23 cellular contexts compared by ENCODE assay signal in genomic region chr9:123478967-123479602, GRCh38.
"Had no signal": no experiment of that assay in that cellular context is flagged by ENCODE, and none has a peak within 500 bp of the region (broad histone marks: within the 10 kb centered on the region; RNA-seq: fewer than 3 reads in every experiment).

No MANE protein-coding gene starts in this region.

- H3K9ac ChIP-seq: parathyroid adenoma had no signal

- H3K9me3 ChIP-seq: sigmoid colon, thoracic aorta, vagina had no signal

- H3K27me3 Mint-ChIP-seq: activated B cell treated with CpG ODN at 0.5 μM for 24 hours; activated CD4-positive, alpha-beta T cell treated with anti-CD3 and anti-CD28 coated beads for 36 hours; activated naive CD8-positive, alpha-beta T cell treated with anti-CD3 and anti-CD28 coated beads, Interleukin-2, amount 10 ng/mL, durations not matched to agents 7 days and 5 days; activated T-cell treated with anti-CD3 and anti-CD28 coated beads, Interleukin-2, amount 50 U/mL, for 24 hours; memory B cell; type B pancreatic cell had no signal

- H3K27me3 ChIP-seq: sigmoid colon, vagina had no signal

- H3K27ac Mint-ChIP-seq: activated B cell treated with CpG ODN at 0.5 μM for 24 hours; activated CD4-positive, alpha-beta T cell treated with anti-CD3 and anti-CD28 coated beads for 36 hours; activated naive CD8-positive, alpha-beta T cell treated with anti-CD3 and anti-CD28 coated beads, Interleukin-2, amount 10 ng/mL, durations not matched to agents 7 days and 5 days; activated T-cell treated with anti-CD3 and anti-CD28 coated beads, Interleukin-2, amount 50 U/mL, for 24 hours; activated T-helper 2 cell treated with anti-CD3 and anti-CD28 coated beads, Interferon-gamma antibody, Interleukin-2, Interleukin-4, amounts not matched to agents 10 μg/mL and 5 μg/mL and 100 μg/mL, durations not matched to agents 14 hours and 24 hours and 36 hours; memory B cell; T-helper 1 cell treated with Interleukin-12 subunit alpha and Interleukin-12 subunit beta and Interleukin-4 antibody, amounts not matched to agents 30 μg/mL and 1 μg/mL, for 36 hours; type B pancreatic cell had no signal

- H3K4me1 Mint-ChIP-seq: activated B cell treated with CpG ODN at 0.5 μM for 24 hours; activated CD4-positive, alpha-beta T cell treated with anti-CD3 and anti-CD28 coated beads for 36 hours; activated naive CD8-positive, alpha-beta T cell treated with anti-CD3 and anti-CD28 coated beads, Interleukin-2, amount 10 ng/mL, durations not matched to agents 7 days and 5 days; memory B cell had no signal

- H3K27ac ChIP-seq: parathyroid adenoma, sigmoid colon, thoracic aorta, vagina had no signal

- H3K4me1 ChIP-seq: parathyroid adenoma, sigmoid colon, vagina had no signal

- H3K4me3 Mint-ChIP-seq: activated B cell treated with CpG ODN at 0.5 μM for 24 hours; activated CD4-positive, alpha-beta T cell treated with anti-CD3 and anti-CD28 coated beads for 36 hours; activated naive CD8-positive, alpha-beta T cell treated with anti-CD3 and anti-CD28 coated beads, Interleukin-2, amount 10 ng/mL, durations not matched to agents 7 days and 5 days; activated T-cell treated with anti-CD3 and anti-CD28 coated beads, Interleukin-2, amount 50 U/mL, for 24 hours; memory B cell; T-helper 1 cell treated with Interleukin-12 subunit alpha and Interleukin-12 subunit beta and Interleukin-4 antibody, amounts not matched to agents 30 μg/mL and 1 μg/mL, for 36 hours; type B pancreatic cell had no signal

- H3K36me3 Mint-ChIP-seq: activated naive CD8-positive, alpha-beta T cell treated with anti-CD3 and anti-CD28 coated beads, Interleukin-2, amount 10 ng/mL, durations not matched to agents 7 days and 5 days; type B pancreatic cell had no signal

- ATAC-seq: activated CD4-positive, alpha-beta T cell treated with anti-CD3 and anti-CD28 coated beads for 36 hours had no signal

- H3K36me3 ChIP-seq: sigmoid colon, thoracic aorta, vagina had no signal

- H3K9me3 Mint-ChIP-seq: activated B cell treated with CpG ODN at 0.5 μM for 24 hours; activated naive CD8-positive, alpha-beta T cell treated with anti-CD3 and anti-CD28 coated beads, Interleukin-2, amount 10 ng/mL, durations not matched to agents 7 days and 5 days; activated T-cell treated with anti-CD3 and anti-CD28 coated beads, Interleukin-2, amount 50 U/mL, for 24 hours; activated T-helper 2 cell treated with anti-CD3 and anti-CD28 coated beads, Interferon-gamma antibody, Interleukin-2, Interleukin-4, amounts not matched to agents 10 μg/mL and 5 μg/mL and 100 μg/mL, durations not matched to agents 14 hours and 24 hours and 36 hours; memory B cell; T-helper 1 cell treated with Interleukin-12 subunit alpha and Interleukin-12 subunit beta and Interleukin-4 antibody, amounts not matched to agents 30 μg/mL and 1 μg/mL, for 36 hours; type B pancreatic cell had no signal

- DNase-seq: activated B cell treated with CpG ODN at 0.5 μM for 24 hours; activated CD4-positive, alpha-beta T cell treated with anti-CD3 and anti-CD28 coated beads for 36 hours; activated CD4-positive, alpha-beta T cell treated with anti-CD3 and anti-CD28 coated beads, Interleukin-2, amount 50 U/mL, for 4 hours; activated CD8-positive, alpha-beta memory T cell treated with anti-CD3 and anti-CD28 coated beads for 24 hours; activated CD8-positive, alpha-beta memory T cell treated with anti-CD3 and anti-CD28 coated beads, Interleukin-2, amount 50 U/mL, for 4 hours; activated naive CD4-positive, alpha-beta T cell treated with Interleukin-2 at 50 U/mL for 16 hours; activated naive CD8-positive, alpha-beta T cell treated with anti-CD3 and anti-CD28 coated beads, Interleukin-2, amount 10 ng/mL, durations not matched to agents 7 days and 5 days; activated T-cell treated with anti-CD3 and anti-CD28 coated beads, Interleukin-2, amount 50 U/mL, for 24 hours; amniotic stem cell; dermis blood vessel endothelial cell; effector CD8-positive, alpha-beta T cell; head of caudate nucleus; nucleus accumbens; stimulated activated CD4-positive, alpha-beta T cell treated with anti-CD3 and anti-CD28 coated beads, Interleukin-4, amount 100 ng/mL, for 24 hours; stimulated activated naive CD4-positive, alpha-beta T cell treated with Interleukin-2 at 50 U/mL for 16 hours had no signal

- H3K4me3 ChIP-seq: sigmoid colon, thoracic aorta, vagina had no signal
